Comparison of ENCODE assay signal across 28 cellular contexts in genomic region chr17:71655542-71655941, GRCh38.
"Had no signal": no experiment of that assay in that cellular context is flagged by ENCODE, and none has a peak within 500 bp of the region (broad histone marks: within the 10 kb centered on the region; RNA-seq: fewer than 3 reads in every experiment).

No MANE protein-coding gene starts in this region.

- H3K4me3 ChIP-seq: colonic mucosa, coronary artery, dorsolateral prefrontal cortex, esophagus muscularis mucosa, esophagus squamous epithelium, gastrocnemius medialis, gastroesophageal sphincter, heart left ventricle, heart right ventricle had no signal

- H3K36me3 ChIP-seq: colonic mucosa, esophagus muscularis mucosa, esophagus squamous epithelium, gastrocnemius medialis, gastroesophageal sphincter, heart left ventricle, heart right ventricle had no signal

- H3K4me1 ChIP-seq: colonic mucosa, esophagus muscularis mucosa, esophagus squamous epithelium, foreskin keratinocyte, gastrocnemius medialis, gastroesophageal sphincter, heart left ventricle, heart right ventricle had no signal

- H3K27ac ChIP-seq: colonic mucosa, coronary artery, dorsolateral prefrontal cortex, epithelial cell of prostate, esophagus muscularis mucosa, esophagus squamous epithelium, foreskin keratinocyte, gastrocnemius medialis, gastroesophageal sphincter, heart left ventricle, heart right ventricle had no signal

- FAIRE-seq: colon, endometrium, endothelial cell of umbilical vein, frontal cortex had no signal

- H3K27me3 ChIP-seq: colonic mucosa, esophagus muscularis mucosa, esophagus squamous epithelium, foreskin keratinocyte, gastrocnemius medialis, gastroesophageal sphincter, heart left ventricle, heart right ventricle had no signal

- DNase-seq: colonic mucosa; cortex of kidney; dermis blood vessel endothelial cell; dorsolateral prefrontal cortex; effector CD4-positive, alpha-beta T cell; effector CD8-positive, alpha-beta T cell; effector memory CD4-positive, alpha-beta T cell; effector memory CD8-positive, alpha-beta T cell; endodermal cell; erythroblast; esophagus squamous epithelium; foreskin fibroblast; foreskin keratinocyte; foreskin melanocyte; gastrocnemius medialis; glutamatergic neuron; head of caudate nucleus; heart left ventricle; heart right ventricle had no signal

- H3K9me3 ChIP-seq: colonic mucosa, esophagus squamous epithelium, gastrocnemius medialis, gastroesophageal sphincter had no signal

- ATAC-seq: effector memory CD8-positive, alpha-beta T cell; esophagus mucosa; foreskin keratinocyte; gastrocnemius medialis; gastroesophageal sphincter; heart left ventricle; heart right ventricle had no signal
